ENCODE assay signal across 2 cellular contexts in genomic region chr19:45659096-45659729, GRCh38.
TF ChIP-seq lines count a peak whose summit lies in the region.

No MANE protein-coding gene starts in this region.

TF ChIP-seq in A549, 52 proteins besides CTCF, POLR2A, EP300 and RAD21:
- TF ChIP-seq FOXS1 (CRISPR knock-in tag; IDR thresholded peaks at IDR 0.05): no peak
- TF ChIP-seq, protein P1, sequence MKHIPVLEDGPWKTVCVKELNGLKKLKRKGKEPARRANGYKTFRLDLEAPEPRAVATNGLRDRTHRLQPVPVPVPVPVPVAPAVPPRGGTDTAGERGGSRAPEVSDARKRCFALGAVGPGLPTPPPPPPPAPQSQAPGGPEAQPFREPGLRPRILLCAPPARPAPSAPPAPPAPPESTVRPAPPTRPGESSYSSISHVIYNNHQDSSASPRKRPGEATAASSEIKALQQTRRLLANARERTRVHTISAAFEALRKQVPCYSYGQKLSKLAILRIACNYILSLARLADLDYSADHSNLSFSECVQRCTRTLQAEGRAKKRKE (CRISPR knock-in tag; IDR thresholded peaks at IDR 0.05; ENCODE audit: low read depth): no peak
- no peak for TF ChIP-seq HEYL (CRISPR knock-in tag; IDR thresholded peaks at IDR 0.05)
- TF ChIP-seq CEBPB (IDR thresholded peaks at IDR 0.05): no peak
- no peak for TF ChIP-seq SREBF2 (IDR thresholded peaks at IDR 0.05)
- TF ChIP-seq, protein P2, sequence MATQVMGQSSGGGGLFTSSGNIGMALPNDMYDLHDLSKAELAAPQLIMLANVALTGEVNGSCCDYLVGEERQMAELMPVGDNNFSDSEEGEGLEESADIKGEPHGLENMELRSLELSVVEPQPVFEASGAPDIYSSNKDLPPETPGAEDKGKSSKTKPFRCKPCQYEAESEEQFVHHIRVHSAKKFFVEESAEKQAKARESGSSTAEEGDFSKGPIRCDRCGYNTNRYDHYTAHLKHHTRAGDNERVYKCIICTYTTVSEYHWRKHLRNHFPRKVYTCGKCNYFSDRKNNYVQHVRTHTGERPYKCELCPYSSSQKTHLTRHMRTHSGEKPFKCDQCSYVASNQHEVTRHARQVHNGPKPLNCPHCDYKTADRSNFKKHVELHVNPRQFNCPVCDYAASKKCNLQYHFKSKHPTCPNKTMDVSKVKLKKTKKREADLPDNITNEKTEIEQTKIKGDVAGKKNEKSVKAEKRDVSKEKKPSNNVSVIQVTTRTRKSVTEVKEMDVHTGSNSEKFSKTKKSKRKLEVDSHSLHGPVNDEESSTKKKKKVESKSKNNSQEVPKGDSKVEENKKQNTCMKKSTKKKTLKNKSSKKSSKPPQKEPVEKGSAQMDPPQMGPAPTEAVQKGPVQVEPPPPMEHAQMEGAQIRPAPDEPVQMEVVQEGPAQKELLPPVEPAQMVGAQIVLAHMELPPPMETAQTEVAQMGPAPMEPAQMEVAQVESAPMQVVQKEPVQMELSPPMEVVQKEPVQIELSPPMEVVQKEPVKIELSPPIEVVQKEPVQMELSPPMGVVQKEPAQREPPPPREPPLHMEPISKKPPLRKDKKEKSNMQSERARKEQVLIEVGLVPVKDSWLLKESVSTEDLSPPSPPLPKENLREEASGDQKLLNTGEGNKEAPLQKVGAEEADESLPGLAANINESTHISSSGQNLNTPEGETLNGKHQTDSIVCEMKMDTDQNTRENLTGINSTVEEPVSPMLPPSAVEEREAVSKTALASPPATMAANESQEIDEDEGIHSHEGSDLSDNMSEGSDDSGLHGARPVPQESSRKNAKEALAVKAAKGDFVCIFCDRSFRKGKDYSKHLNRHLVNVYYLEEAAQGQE (IDR thresholded peaks at IDR 0.05): no peak
- no peak for TF ChIP-seq CBX8 (IDR thresholded peaks at IDR 0.05)
- no peak for TF ChIP-seq RNF2 (IDR thresholded peaks at IDR 0.05; ENCODE audit: borderline replicate concordance, low read depth)
- no peak for TF ChIP-seq MAFK (IDR thresholded peaks at IDR 0.05; ENCODE audit: partially characterized antibody)
TF ChIP-seq in A549: peak in this region for 0.

TF ChIP-seq in GM12878, 131 proteins besides CTCF, POLR2A, EP300 and RAD21:
- TF ChIP-seq TAF1 (IDR thresholded peaks at IDR 0.05; ENCODE audit: borderline replicate concordance, low read depth, low read length) (no peak), ZNF687 (IDR thresholded peaks at IDR 0.05) (no peak), SMC3 (IDR thresholded peaks at IDR 0.05; ENCODE audit: borderline replicate concordance, low read length) (no peak), POU2F2 (IDR thresholded peaks at IDR 0.05; ENCODE audit: borderline replicate concordance, low read depth, low read length) (no peak), FOXK2 (IDR thresholded peaks at IDR 0.05) (no peak), TCF7 (IDR thresholded peaks at IDR 0.05; ENCODE audit: borderline replicate concordance) (no peak), KAT2A (conservative IDR thresholded peaks at IDR 0.05; ENCODE audit: control insufficient read depth, low read depth, low read length) (no peak), MTA2 (IDR thresholded peaks at IDR 0.05; ENCODE audit: low read depth) (no peak), CEBPB (IDR thresholded peaks at IDR 0.05; ENCODE audit: borderline replicate concordance in 1 of 2, low read depth in 2 of 2, low read length in 2 of 2) (no peak), RB1 (IDR thresholded peaks at IDR 0.05; ENCODE audit: borderline replicate concordance) (no peak), SUZ12 (IDR thresholded peaks at IDR 0.05; ENCODE audit: unreplicated experiment) (no peak), STAT1 (conservative IDR thresholded peaks at IDR 0.05) (no peak), ASH2L (IDR thresholded peaks at IDR 0.05; ENCODE audit: borderline replicate concordance, low read depth) (no peak)
- TF ChIP-seq, protein P3, sequence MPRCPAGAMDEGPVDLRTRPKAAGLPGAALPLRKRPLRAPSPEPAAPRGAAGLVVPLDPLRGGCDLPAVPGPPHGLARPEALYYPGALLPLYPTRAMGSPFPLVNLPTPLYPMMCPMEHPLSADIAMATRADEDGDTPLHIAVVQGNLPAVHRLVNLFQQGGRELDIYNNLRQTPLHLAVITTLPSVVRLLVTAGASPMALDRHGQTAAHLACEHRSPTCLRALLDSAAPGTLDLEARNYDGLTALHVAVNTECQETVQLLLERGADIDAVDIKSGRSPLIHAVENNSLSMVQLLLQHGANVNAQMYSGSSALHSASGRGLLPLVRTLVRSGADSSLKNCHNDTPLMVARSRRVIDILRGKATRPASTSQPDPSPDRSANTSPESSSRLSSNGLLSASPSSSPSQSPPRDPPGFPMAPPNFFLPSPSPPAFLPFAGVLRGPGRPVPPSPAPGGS (IDR thresholded peaks at IDR 0.05; ENCODE audit: borderline replicate concordance, insufficient read depth, low read depth, low read length, poor library complexity, severe bottlenecking): no peak
